In the genomic region with DNA sequence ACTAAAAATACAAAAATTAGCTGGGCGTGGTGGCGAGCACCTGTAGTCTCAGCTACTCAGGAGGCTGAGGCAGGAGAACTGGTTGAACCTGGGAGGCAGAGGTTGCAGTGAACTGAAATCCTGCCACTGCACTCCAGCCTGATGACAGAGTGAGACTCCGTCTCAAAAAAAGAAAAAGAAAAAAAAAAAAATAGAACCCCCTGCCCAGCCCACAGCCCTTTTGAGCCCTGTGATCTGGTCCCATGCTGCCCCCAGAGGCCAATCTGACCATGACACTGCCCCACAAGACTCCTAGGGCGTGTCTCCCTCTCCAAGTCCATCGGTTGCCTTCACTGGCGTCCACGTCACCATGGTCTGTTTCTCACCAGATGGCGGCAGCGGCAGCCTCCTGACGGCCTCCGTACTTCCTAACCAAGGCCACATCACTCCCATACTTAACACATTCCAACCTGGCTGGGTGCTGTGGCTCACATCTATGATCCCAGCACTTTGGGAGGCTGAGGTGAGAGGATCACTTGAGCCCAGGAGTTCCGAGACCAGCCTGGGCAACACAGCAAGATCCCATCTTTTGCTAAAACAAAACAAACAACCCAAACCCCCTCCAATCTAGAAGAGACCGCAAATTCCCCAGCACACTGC, we compare ENCODE assay signal across 9 cellular contexts. TPM values are rescaled to one million over a fixed set of nuclear protein-coding genes. Genes with fewer than 3 reads are reported as not detected.
DNase-seq lines count a peak whose midpoint lies in the region; ATAC-seq and TF ChIP-seq lines count a peak whose summit lies in the region.
"Had no signal": no experiment of that assay in that cellular context is flagged by ENCODE, and none has a peak within 500 bp of the region (broad histone marks: within the 10 kb centered on the region; RNA-seq: fewer than 3 reads in every experiment).

No MANE protein-coding gene starts in this region.

- POLR2A ChIA-PET in activated CD8-positive, alpha-beta T cell treated with anti-CD3 and anti-CD28 coated beads, Interleukin-2, amount 10 ng/mL, durations not matched to agents 7 days and 5 days (lab: Charles Lee) = no interaction called here

- H3K4me1 ChIP-seq in hepatocyte (ENCODE audit: insufficient read depth) = peaks cover 8% of the 10 kb centered on the region

- H3K4me1 Mint-ChIP-seq in activated CD8-positive, alpha-beta T cell treated with anti-CD3 and anti-CD28 coated beads, Interleukin-2, amount 10 ng/mL, durations not matched to agents 7 days and 5 days (ENCODE audit: low read depth) = no peaks in the 10 kb centered on the region
- H3K4me1 Mint-ChIP-seq in activated CD8-positive, alpha-beta memory T cell treated with anti-CD3 and anti-CD28 coated beads, Interleukin-2, amount 10 ng/mL, durations not matched to agents 7 days and 5 days = peaks cover 5% of the 10 kb centered on the region

- no peak overlapping the region for H2AFZ ChIP-seq in hepatocyte

- no peak overlapping the region for H3K4me2 ChIP-seq in hepatocyte

- no peaks in the 10 kb centered on the region for H4K20me1 ChIP-seq in hepatocyte (ENCODE audit: insufficient read depth, poor library complexity, severe bottlenecking)

- H3K27ac Mint-ChIP-seq in activated CD8-positive, alpha-beta T cell treated with anti-CD3 and anti-CD28 coated beads, Interleukin-2, amount 10 ng/mL, durations not matched to agents 7 days and 5 days = no peak overlapping the region
- no peak overlapping the region for H3K27ac Mint-ChIP-seq in activated CD8-positive, alpha-beta memory T cell treated with anti-CD3 and anti-CD28 coated beads, Interleukin-2, amount 10 ng/mL, durations not matched to agents 7 days and 5 days

- no peak overlapping the region for H3K4me3 Mint-ChIP-seq in activated CD8-positive, alpha-beta T cell treated with anti-CD3 and anti-CD28 coated beads, Interleukin-2, amount 10 ng/mL, durations not matched to agents 7 days and 5 days
- H3K4me3 Mint-ChIP-seq in activated CD8-positive, alpha-beta memory T cell treated with anti-CD3 and anti-CD28 coated beads, Interleukin-2, amount 10 ng/mL, durations not matched to agents 7 days and 5 days = no peak overlapping the region
- H3K4me3 Mint-ChIP-seq: CD4-positive, alpha-beta memory T cell had no signal

- peak; percentile 47 for TF ChIP-seq CTCF in hepatocyte (IDR thresholded peaks at IDR 0.05; ENCODE audit: poor library complexity)

- in situ Hi-C loops in KBM-7 (cut with MboI; ENCODE audit: low pct_unique_long_range_greater_than_20kb, low sequenced_read_pairs) = no loop called here

- H3K36me3 Mint-ChIP-seq in activated CD8-positive, alpha-beta T cell treated with anti-CD3 and anti-CD28 coated beads, Interleukin-2, amount 10 ng/mL, durations not matched to agents 7 days and 5 days (ENCODE audit: low read depth) = peaks cover 29% of the 10 kb centered on the region
- H3K36me3 Mint-ChIP-seq in activated CD8-positive, alpha-beta memory T cell treated with anti-CD3 and anti-CD28 coated beads, Interleukin-2, amount 10 ng/mL, durations not matched to agents 7 days and 5 days = peaks cover 11% of the 10 kb centered on the region

- whole genome bisulfite sequencing in hepatocyte (ENCODE audit: low lambda C conversion rate, missing lambda C conversion rate) = 72% methylated on average over 13 of the region's 13 CpGs

- H3K27ac ChIP-seq in hepatocyte = peak overlapping the region; percentile 38

- no peaks in the 10 kb centered on the region for H3K36me3 ChIP-seq in hepatocyte (replicated peaks; ENCODE audit: insufficient read depth, low read depth)

- H3K9me3 ChIP-seq in hepatocyte (ENCODE audit: low read depth) = no peaks in the 10 kb centered on the region

- H3K9me2 ChIP-seq in hepatocyte (replicated peaks; ENCODE audit: insufficient read depth) = no peaks in the 10 kb centered on the region

- DNase-seq in NCI-H2171 treated with DMSO at 0.1 percent for 48 hours (lab: John Stamatoyannopoulos, UW) (peak; percentile 28), NCI-H2171 (lab: John Stamatoyannopoulos, UW) (no peak), KBM-7 (peak; percentile 38), hepatocyte (ENCODE audit: low spot score) (peak; percentile 73)
- DNase-seq in activated CD8-positive, alpha-beta T cell treated with anti-CD3 and anti-CD28 coated beads, Interleukin-2, amount 10 ng/mL, durations not matched to agents 7 days and 5 days = peak; percentile 41
- peak; percentile 50 for DNase-seq in stimulated activated naive CD8-positive, alpha-beta T cell treated with anti-CD3 and anti-CD28 coated beads, Interleukin-15, Interleukin-2, amounts not matched to agents 100 U/mL and 50 U/mL, for 24 hours
- DNase-seq in activated CD8-positive, alpha-beta memory T cell treated with anti-CD3 and anti-CD28 coated beads, Interleukin-2, amount 10 ng/mL, durations not matched to agents 7 days and 5 days = no peak

- H3K9me3 Mint-ChIP-seq in activated CD8-positive, alpha-beta T cell treated with anti-CD3 and anti-CD28 coated beads, Interleukin-2, amount 10 ng/mL, durations not matched to agents 7 days and 5 days (ENCODE audit: insufficient read depth) = no peaks in the 10 kb centered on the region
- H3K9me3 Mint-ChIP-seq in activated CD8-positive, alpha-beta memory T cell treated with anti-CD3 and anti-CD28 coated beads, Interleukin-2, amount 10 ng/mL, durations not matched to agents 7 days and 5 days (ENCODE audit: low read depth) = no peaks in the 10 kb centered on the region

- no peaks in the 10 kb centered on the region for H3K27me3 Mint-ChIP-seq in activated CD8-positive, alpha-beta T cell treated with anti-CD3 and anti-CD28 coated beads, Interleukin-2, amount 10 ng/mL, durations not matched to agents 7 days and 5 days (ENCODE audit: low read depth)
- H3K27me3 Mint-ChIP-seq in activated CD8-positive, alpha-beta memory T cell treated with anti-CD3 and anti-CD28 coated beads, Interleukin-2, amount 10 ng/mL, durations not matched to agents 7 days and 5 days = no peaks in the 10 kb centered on the region
- H3K27me3 Mint-ChIP-seq: CD4-positive, alpha-beta memory T cell had no signal

- CTCF ChIA-PET in activated CD8-positive, alpha-beta T cell treated with anti-CD3 and anti-CD28 coated beads, Interleukin-2, amount 10 ng/mL, durations not matched to agents 7 days and 5 days (lab: Charles Lee) = interaction anchor here (0.7 to 2.9 kb wide), 7 partner anchors 10 to 94 kb away, joined by 3 to 8 read pairs (median 3); a partner anchor contains a TSS
- CTCF ChIA-PET in activated CD8-positive, alpha-beta memory T cell treated with anti-CD3 and anti-CD28 coated beads, Interleukin-2, amount 10 ng/mL, durations not matched to agents 7 days and 5 days (lab: Charles Lee) = interaction anchor here (0.6 to 2.2 kb wide), 10 partner anchors 10 to 115 kb away, joined by 3 to 16 read pairs (median 3); a partner anchor contains a TSS

- no peaks in the 10 kb centered on the region for H3K79me2 ChIP-seq in hepatocyte

- peak; percentile 37 for ATAC-seq in activated CD8-positive, alpha-beta T cell treated with anti-CD3 and anti-CD28 coated beads, Interleukin-2, amount 10 ng/mL, durations not matched to agents 7 days and 5 days
- ATAC-seq in stimulated activated naive CD8-positive, alpha-beta T cell treated with anti-CD3 and anti-CD28 coated beads, Interleukin-15, Interleukin-2, amounts not matched to agents 100 U/mL and 50 U/mL, for 24 hours = no peak
- ATAC-seq in GM18858 (IDR thresholded peaks at IDR 0.05; ENCODE audit: unreplicated experiment) = no peak
- ATAC-seq in activated CD8-positive, alpha-beta memory T cell treated with anti-CD3 and anti-CD28 coated beads, Interleukin-2, amount 10 ng/mL, durations not matched to agents 7 days and 5 days = no peak

- no peaks in the 10 kb centered on the region for H3K27me3 ChIP-seq in hepatocyte

- H3K4me3 ChIP-seq in hepatocyte = no peak overlapping the region

RNA-seq across cellular contexts. Expression of a gene that starts 18.0 kb away (rescaled TPM):
- total RNA-seq in activated CD8-positive, alpha-beta T cell treated with anti-CD3 and anti-CD28 coated beads, Interleukin-2, amount 10 ng/mL, durations not matched to agents 7 days and 5 days = 10 to 100 TPM; 10.6 to 12.3 TPM
- 22.8 and 23.7 TPM in 2 replicates for total RNA-seq in hepatocyte
- 27.1 and 39.2 TPM in 2 replicates for polyA plus RNA-seq in hepatocyte
- total RNA-seq in activated CD8-positive, alpha-beta memory T cell treated with anti-CD3 and anti-CD28 coated beads, Interleukin-2, amount 10 ng/mL, durations not matched to agents 7 days and 5 days = 10 to 100 TPM; 13.8 to 15.8 TPM

RNA-seq across cellular contexts. Expression of a gene that starts 18.1 kb away (rescaled TPM):
- 10 to 100 TPM; 57.3 to 60.9 TPM for total RNA-seq in activated CD8-positive, alpha-beta T cell treated with anti-CD3 and anti-CD28 coated beads, Interleukin-2, amount 10 ng/mL, durations not matched to agents 7 days and 5 days
- total RNA-seq in hepatocyte = 35.9 and 44.3 TPM in 2 replicates
- polyA plus RNA-seq in hepatocyte = 112 and 131 TPM in 2 replicates
- total RNA-seq in activated CD8-positive, alpha-beta memory T cell treated with anti-CD3 and anti-CD28 coated beads, Interleukin-2, amount 10 ng/mL, durations not matched to agents 7 days and 5 days = 10 to 100 TPM; 60.5 to 72.7 TPM

RNA-seq across cellular contexts. Expression of a gene that starts 18.2 kb away (rescaled TPM):
- total RNA-seq in activated CD8-positive, alpha-beta T cell treated with anti-CD3 and anti-CD28 coated beads, Interleukin-2, amount 10 ng/mL, durations not matched to agents 7 days and 5 days = 1 to 10 TPM; 7.7 to 8.3 TPM
- 3.0 and 4.7 TPM in 2 replicates for total RNA-seq in hepatocyte
- polyA plus RNA-seq in hepatocyte = 13.9 and 15.3 TPM in 2 replicates
- 1 to 10 TPM; 7.0 to 9.0 TPM for total RNA-seq in activated CD8-positive, alpha-beta memory T cell treated with anti-CD3 and anti-CD28 coated beads, Interleukin-2, amount 10 ng/mL, durations not matched to agents 7 days and 5 days

RNA-seq across cellular contexts. Expression of a gene that starts 33.8 kb away (rescaled TPM):
- under 1 TPM; 0.16 to 0.26 TPM for total RNA-seq in activated CD8-positive, alpha-beta T cell treated with anti-CD3 and anti-CD28 coated beads, Interleukin-2, amount 10 ng/mL, durations not matched to agents 7 days and 5 days
- total RNA-seq in hepatocyte = 4.3 and 5.6 TPM in 2 replicates
- 7.5 and 9.5 TPM in 2 replicates for polyA plus RNA-seq in hepatocyte
- not detected for total RNA-seq in activated CD8-positive, alpha-beta memory T cell treated with anti-CD3 and anti-CD28 coated beads, Interleukin-2, amount 10 ng/mL, durations not matched to agents 7 days and 5 days
- total RNA-seq: CD4-positive, alpha-beta memory T cell had no signal
- polyA plus RNA-seq: CD4-positive, alpha-beta memory T cell had no signal

RNA-seq across cellular contexts. Expression of a gene that starts 37.1 kb away (rescaled TPM):
- total RNA-seq in activated CD8-positive, alpha-beta T cell treated with anti-CD3 and anti-CD28 coated beads, Interleukin-2, amount 10 ng/mL, durations not matched to agents 7 days and 5 days = 10 to 100 TPM; 20.7 to 20.9 TPM
- 30.7 and 33.0 TPM in 2 replicates for total RNA-seq in hepatocyte
- polyA plus RNA-seq in hepatocyte = 90.9 and 110 TPM in 2 replicates
- total RNA-seq in activated CD8-positive, alpha-beta memory T cell treated with anti-CD3 and anti-CD28 coated beads, Interleukin-2, amount 10 ng/mL, durations not matched to agents 7 days and 5 days = 10 to 100 TPM; 15.9 to 19.2 TPM

Comparison
In these comparisons a context has a peak if more than half of its experiments do, and no peak if none do; other contexts are left out.
1. DNase-seq: peak in NCI-H2171 treated with DMSO at 0.1 percent for 48 hours (single experiment), KBM-7 (single experiment), activated CD8-positive, alpha-beta T cell treated with anti-CD3 and anti-CD28 coated beads, Interleukin-2, amount 10 ng/mL, durations not matched to agents 7 days and 5 days (single experiment), hepatocyte (single experiment) and stimulated activated naive CD8-positive, alpha-beta T cell treated with anti-CD3 and anti-CD28 coated beads, Interleukin-15, Interleukin-2, amounts not matched to agents 100 U/mL and 50 U/mL, for 24 hours (single experiment); none in NCI-H2171 (single experiment) and activated CD8-positive, alpha-beta memory T cell treated with anti-CD3 and anti-CD28 coated beads, Interleukin-2, amount 10 ng/mL, durations not matched to agents 7 days and 5 days (single experiment).